Comparison of ENCODE assay signal across 2 cellular contexts in the genomic region with DNA sequence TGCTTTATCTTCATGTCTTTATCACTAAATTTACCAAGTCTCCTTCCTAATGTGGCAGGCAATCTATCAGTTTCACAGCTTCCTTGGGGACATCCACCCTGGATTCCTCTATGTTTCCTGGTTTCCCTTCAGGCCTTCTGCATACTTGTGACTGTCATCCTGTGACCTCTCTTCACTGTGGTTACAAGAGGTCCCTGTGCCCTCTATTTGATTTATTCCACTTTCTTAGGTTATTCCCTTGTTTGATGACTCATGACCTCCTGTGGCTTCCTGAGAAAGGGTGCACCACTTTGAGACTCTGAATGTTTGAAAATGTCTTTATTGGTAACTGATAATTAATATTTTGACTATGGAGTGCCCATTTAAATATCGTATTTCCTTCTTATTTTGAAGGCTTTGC.
TF ChIP-seq lines count a peak whose summit lies in the region.

No MANE protein-coding gene starts in this region.

TF ChIP-seq in SK-N-SH, 30 proteins besides CTCF, POLR2A, EP300 and RAD21:
- TF ChIP-seq TCF12 (IDR thresholded peaks at IDR 0.05) (peak; percentile 65), RXRA (IDR thresholded peaks at IDR 0.05; ENCODE audit: borderline replicate concordance, low read depth) (peak; percentile 59; the same call in 1 of the 2 replicates), GABPA (IDR thresholded peaks at IDR 0.05; ENCODE audit: low read depth) (no peak), FOSL2 (IDR thresholded peaks at IDR 0.05; ENCODE audit: borderline replicate concordance, low read depth) (peak; percentile 59; the same call in 1 of the 2 replicates), JUND (IDR thresholded peaks at IDR 0.05) (peak; percentile 62; the same call in 1 of the 2 replicates)
- TF ChIP-seq, protein P1, sequence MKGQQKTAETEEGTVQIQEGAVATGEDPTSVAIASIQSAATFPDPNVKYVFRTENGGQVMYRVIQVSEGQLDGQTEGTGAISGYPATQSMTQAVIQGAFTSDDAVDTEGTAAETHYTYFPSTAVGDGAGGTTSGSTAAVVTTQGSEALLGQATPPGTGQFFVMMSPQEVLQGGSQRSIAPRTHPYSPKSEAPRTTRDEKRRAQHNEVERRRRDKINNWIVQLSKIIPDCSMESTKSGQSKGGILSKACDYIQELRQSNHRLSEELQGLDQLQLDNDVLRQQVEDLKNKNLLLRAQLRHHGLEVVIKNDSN (IDR thresholded peaks at IDR 0.05; ENCODE audit: borderline replicate concordance, low read depth): no peak
- TF ChIP-seq, protein P2, sequence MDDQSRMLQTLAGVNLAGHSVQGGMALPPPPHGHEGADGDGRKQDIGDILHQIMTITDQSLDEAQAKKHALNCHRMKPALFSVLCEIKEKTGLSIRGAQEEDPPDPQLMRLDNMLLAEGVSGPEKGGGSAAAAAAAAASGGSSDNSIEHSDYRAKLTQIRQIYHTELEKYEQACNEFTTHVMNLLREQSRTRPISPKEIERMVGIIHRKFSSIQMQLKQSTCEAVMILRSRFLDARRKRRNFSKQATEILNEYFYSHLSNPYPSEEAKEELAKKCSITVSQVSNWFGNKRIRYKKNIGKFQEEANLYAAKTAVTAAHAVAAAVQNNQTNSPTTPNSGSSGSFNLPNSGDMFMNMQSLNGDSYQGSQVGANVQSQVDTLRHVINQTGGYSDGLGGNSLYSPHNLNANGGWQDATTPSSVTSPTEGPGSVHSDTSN (IDR thresholded peaks at IDR 0.05): peak; percentile 69

TF ChIP-seq in SK-N-SH treated with all-trans-retinoic acid at 6 μM for 48 hours, 23 proteins besides CTCF, POLR2A, EP300 and RAD21:
- no peak for TF ChIP-seq ZNF70 (CRISPR knock-in tag; IDR thresholded peaks at IDR 0.05)
- no peak for TF ChIP-seq PPARA (CRISPR knock-in tag; IDR thresholded peaks at IDR 0.05; ENCODE audit: borderline replicate concordance)
- no peak for TF ChIP-seq ZFP30 (CRISPR knock-in tag; IDR thresholded peaks at IDR 0.05)
- no peak for TF ChIP-seq BACH2 (CRISPR knock-in tag; IDR thresholded peaks at IDR 0.05; ENCODE audit: borderline replicate concordance)
- TF ChIP-seq ARNTL (CRISPR knock-in tag; IDR thresholded peaks at IDR 0.05; ENCODE audit: borderline replicate concordance, low read depth): no peak
- no peak for TF ChIP-seq TCF4 (CRISPR knock-in tag; IDR thresholded peaks at IDR 0.05; ENCODE audit: borderline replicate concordance)
